ENCODE assay signal across 11 cellular contexts in the genomic region with DNA sequence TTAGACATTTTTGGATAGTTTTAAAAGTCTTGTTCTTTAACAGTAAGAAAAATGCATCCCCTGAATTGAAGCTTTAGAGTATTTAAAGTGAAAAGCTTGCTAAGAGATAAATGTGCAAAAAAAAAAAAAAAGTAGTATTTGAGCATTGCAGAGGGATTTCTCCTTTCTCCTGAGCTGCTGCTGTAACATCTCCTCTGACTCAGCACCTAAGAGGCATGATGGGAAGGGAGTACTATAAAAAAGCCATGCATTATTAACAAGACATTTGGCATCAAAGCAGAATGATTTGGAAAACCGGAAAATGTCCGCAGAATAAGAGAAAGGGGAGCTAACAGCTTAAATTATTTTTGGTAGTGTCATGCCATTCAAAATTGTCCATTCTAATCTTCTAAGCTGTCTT.
DNase-seq lines count a peak whose midpoint lies in the region; ATAC-seq and TF ChIP-seq lines count a peak whose summit lies in the region.
"Had no signal": no experiment of that assay in that cellular context is flagged by ENCODE, and none has a peak within 500 bp of the region (broad histone marks: within the 10 kb centered on the region; RNA-seq: fewer than 3 reads in every experiment).

No MANE protein-coding gene starts in this region.

- H3K27ac Mint-ChIP-seq in stimulated activated memory B cell treated with anti-CD40 and anti-IgM and Interleukin-4, amounts not matched to agents 10 μg/mL and 1 μg/mL and 100 μg/mL, for 72 hours, result no peak overlapping the region

- TF ChIP-seq CTCF in KMS-11 (conservative IDR thresholded peaks at IDR 0.05; ENCODE audit: low read depth, low read length) (no peak), brain microvascular endothelial cell (IDR thresholded peaks at IDR 0.05; ENCODE audit: low read depth, low read length, missing control alignments) (no peak)

- H4K20me1 ChIP-seq in KMS-11 (ENCODE audit: insufficient read depth), result peaks cover 27% of the 10 kb centered on the region; the same call in 1 of the 2 replicates

- H3K4me1 ChIP-seq in KMS-11 (ENCODE audit: low read depth, poor library complexity, severe bottlenecking), result peaks cover 58% of the 10 kb centered on the region

- peak overlapping the region; percentile 59 for H3K4me2 ChIP-seq in KMS-11

- in situ Hi-C loops in brain microvascular endothelial cell (cut with HindIII; ENCODE audit: low pct_ligation_motif_present, low sequenced_read_pairs), result no loop called here

- H3K9ac ChIP-seq in KMS-11, result no peak overlapping the region

- no peak overlapping the region for H3K4me3 Mint-ChIP-seq in stimulated activated memory B cell treated with anti-CD40 and anti-IgM and Interleukin-4, amounts not matched to agents 10 μg/mL and 1 μg/mL and 100 μg/mL, for 72 hours

- H3K36me3 Mint-ChIP-seq in stimulated activated memory B cell treated with anti-CD40 and anti-IgM and Interleukin-4, amounts not matched to agents 10 μg/mL and 1 μg/mL and 100 μg/mL, for 72 hours, result peaks cover 32% of the 10 kb centered on the region

- no peak overlapping the region for H2AFZ ChIP-seq in KMS-11 (ENCODE audit: low read depth)

- DNase-seq in AG08396 (ENCODE audit: low spot score) (peak; percentile 36), brain microvascular endothelial cell (no peak), NCI-H1694 (lab: John Stamatoyannopoulos, UW) (no peak), DMS153 (lab: John Stamatoyannopoulos, UW) (no peak)
- DNase-seq: activated CD4-positive, CD25-positive, alpha-beta regulatory T cell treated with anti-CD3 and anti-CD28 coated beads, Interleukin-2, amount 50 U/mL, for 72 hours; amniotic stem cell; DMS79 had no signal

- peaks cover 12% of the 10 kb centered on the region; the same call in 1 of the 2 replicates for H3K79me2 ChIP-seq in KMS-11 (ENCODE audit: insufficient read depth, low read depth)

- peaks cover 64% of the 10 kb centered on the region for H3K4me1 Mint-ChIP-seq in stimulated activated memory B cell treated with anti-CD40 and anti-IgM and Interleukin-4, amounts not matched to agents 10 μg/mL and 1 μg/mL and 100 μg/mL, for 72 hours

- H3K27me3 ChIP-seq in KMS-11 (ENCODE audit: insufficient read depth, low read depth) (no peaks in the 10 kb centered on the region; the same call in 1 of the 2 replicates), brain microvascular endothelial cell (replicated peaks) (no peaks in the 10 kb centered on the region), layer of hippocampus (ENCODE audit: control insufficient read depth, insufficient read depth, low read length) (no peaks in the 10 kb centered on the region)

- no peak overlapping the region for H3K27ac ChIP-seq in KMS-11
- H3K27ac ChIP-seq in brain microvascular endothelial cell, result peak overlapping the region; percentile 7
- peak overlapping the region; percentile 27 for H3K27ac ChIP-seq in layer of hippocampus (ENCODE audit: low read depth, low read length)

- no peaks in the 10 kb centered on the region for H3K9me3 Mint-ChIP-seq in stimulated activated memory B cell treated with anti-CD40 and anti-IgM and Interleukin-4, amounts not matched to agents 10 μg/mL and 1 μg/mL and 100 μg/mL, for 72 hours

- no peak for ATAC-seq in stimulated activated memory B cell treated with anti-CD40 and anti-IgM and Interleukin-4, amounts not matched to agents 10 μg/mL and 1 μg/mL and 100 μg/mL, for 72 hours
- no peak for ATAC-seq in GM21786 (IDR thresholded peaks at IDR 0.05; ENCODE audit: unreplicated experiment)

- H3K4me3 ChIP-seq in KMS-11 (IDR thresholded peaks at IDR 0.05; ENCODE audit: insufficient read depth, low read depth, low read length) (no peak overlapping the region), brain microvascular endothelial cell (ENCODE audit: low read depth, low read length) (no peak overlapping the region)

- H3K27me3 Mint-ChIP-seq in stimulated activated memory B cell treated with anti-CD40 and anti-IgM and Interleukin-4, amounts not matched to agents 10 μg/mL and 1 μg/mL and 100 μg/mL, for 72 hours, result no peaks in the 10 kb centered on the region

- H3K36me3 ChIP-seq in KMS-11 (ENCODE audit: insufficient read depth), result no peaks in the 10 kb centered on the region
- H3K36me3 ChIP-seq in brain microvascular endothelial cell (replicated peaks), result no peaks in the 10 kb centered on the region
